16 cellular contexts compared by ENCODE assay signal in the genomic region with DNA sequence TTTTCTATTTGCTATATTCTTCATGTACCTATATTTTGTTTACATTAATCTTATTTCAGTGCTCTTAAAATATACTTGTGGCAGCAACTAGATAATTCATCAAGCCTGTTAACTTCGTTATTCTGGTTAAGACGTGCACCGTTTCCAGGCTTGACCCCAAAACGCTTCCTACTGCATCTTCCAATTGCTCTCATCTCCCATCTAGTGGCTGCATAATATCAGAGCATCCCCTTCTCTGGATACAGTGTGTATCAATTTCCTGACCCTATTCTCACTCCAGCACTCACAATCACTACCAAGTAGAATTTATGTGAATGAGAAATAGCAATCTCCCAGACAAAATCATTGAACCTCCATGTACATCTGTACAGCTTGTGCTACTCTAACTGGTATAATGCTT.
A peak's percentile ranks its signal among the peaks of the same experiment; 100 is the strongest.
DNase-seq lines count a peak whose midpoint lies in the region; ATAC-seq, FAIRE-seq and TF ChIP-seq lines count a peak whose summit lies in the region.
"Had no signal": no experiment of that assay in that cellular context is flagged by ENCODE, and none has a peak within 500 bp of the region (broad histone marks: within the 10 kb centered on the region; RNA-seq: fewer than 3 reads in every experiment).

No MANE protein-coding gene starts in this region.

- H3K4me3 Mint-ChIP-seq in activated CD8-positive, alpha-beta T cell treated with anti-CD3 and anti-CD28 coated beads for 36 hours, result no peak overlapping the region
- H3K4me3 Mint-ChIP-seq: dendritic cell treated with granulocyte-macrophage colony-stimulating factor and Interleukin-4, amounts not matched to agents 40 ng/mL and 50 ng/mL, for 4 days had no signal

- no peak for TF ChIP-seq RAD21 in HepG2 (CRISPR knock-in tag; IDR thresholded peaks at IDR 0.05)

- H4K20me1 ChIP-seq in HepG2 (ENCODE audit: insufficient read depth, low read length), result no peaks in the 10 kb centered on the region

- no peaks in the 10 kb centered on the region for H3K4me1 Mint-ChIP-seq in activated CD8-positive, alpha-beta T cell treated with anti-CD3 and anti-CD28 coated beads for 36 hours (ENCODE audit: low read depth)

- H3K27me3 ChIP-seq in HepG2 (ENCODE audit: control insufficient read depth in 1 of 2, insufficient read depth in 2 of 2, low read length in 2 of 2) (no peaks in the 10 kb centered on the region), right lobe of liver (no peaks in the 10 kb centered on the region), RWPE2 (ENCODE audit: insufficient read depth, poor library complexity, severe bottlenecking) (no peaks in the 10 kb centered on the region), cardiac muscle cell (no peaks in the 10 kb centered on the region)
- H3K27me3 ChIP-seq: SJSA1 had no signal

- H3K4me3 ChIP-seq in HepG2 (replicated peaks in 1 of 3; ENCODE audit: insufficient read depth in 1 of 3, low read depth in 2 of 3, low read length in 3 of 3) (no peak overlapping the region), right lobe of liver (no peak overlapping the region), RWPE2 (ENCODE audit: severe bottlenecking) (no peak overlapping the region), cardiac muscle cell (no peak overlapping the region)
- H3K4me3 ChIP-seq: prostate gland, SJSA1 had no signal

- no peaks in the 10 kb centered on the region for H3K36me3 Mint-ChIP-seq in activated CD8-positive, alpha-beta T cell treated with anti-CD3 and anti-CD28 coated beads for 36 hours (ENCODE audit: low read depth)

- POLR2A ChIA-PET in HepG2 (lab: Yijun Ruan, JAX), result no interaction called here
- POLR2A ChIA-PET in activated CD8-positive, alpha-beta T cell treated with anti-CD3 and anti-CD28 coated beads for 36 hours (lab: Charles Lee), result no interaction called here

- H2AFZ ChIP-seq in HepG2 (ENCODE audit: low read length), result no peak overlapping the region

- no peak for FAIRE-seq in HepG2 (lab: Jason Lieb, UNC)

- no TSS peak for BruUV-seq in HepG2 (replicated peaks; lab: Mats Ljungman, UMichigan)

- TF ChIP-seq CTCF in HepG2 (CRISPR knock-in tag; IDR thresholded peaks at IDR 0.05) (peak; percentile 7; the same call in 1 of the 2 replicates), right lobe of liver (IDR thresholded peaks at IDR 0.05) (peak in 1 of 4 donors; percentile 7), RWPE2 (IDR thresholded peaks at IDR 0.05; ENCODE audit: poor library complexity, severe bottlenecking) (peak; percentile 54), cardiac muscle cell (IDR thresholded peaks at IDR 0.05; ENCODE audit: low read depth, low read length) (peak; percentile 7)
- no peak for TF ChIP-seq CTCF in activated CD8-positive, alpha-beta T cell treated with anti-CD3 and anti-CD28 coated beads for 36 hours (IDR thresholded peaks at IDR 0.05)

- WGBS in HepG2 (ENCODE audit: low lambda C conversion rate), result 14% methylated on average over 4 of the region's 4 CpGs
- WGBS in right lobe of liver (ENCODE audit: insufficient coverage, low coverage, low lambda C conversion rate, missing lambda C conversion rate), result 16% methylated on average over 4 of the region's 4 CpGs

- H3K36me3 ChIP-seq in HepG2 (replicated peaks in 1 of 2; ENCODE audit: control insufficient read depth in 1 of 2, insufficient read depth in 2 of 2, low read length in 2 of 2), result no peaks in the 10 kb centered on the region
- H3K36me3 ChIP-seq in right lobe of liver, result no peaks in the 10 kb centered on the region
- no peaks in the 10 kb centered on the region for H3K36me3 ChIP-seq in RWPE2 (ENCODE audit: low read depth)
- H3K36me3 ChIP-seq in cardiac muscle cell, result no peaks in the 10 kb centered on the region
- H3K36me3 ChIP-seq: prostate gland, SJSA1 had no signal

- H3K4me1 ChIP-seq in HepG2 (ENCODE audit: insufficient read depth, low read length) (no peaks in the 10 kb centered on the region), right lobe of liver (no peaks in the 10 kb centered on the region), RWPE2 (ENCODE audit: insufficient read depth, poor library complexity, severe bottlenecking) (no peaks in the 10 kb centered on the region), cardiac muscle cell (ENCODE audit: low read depth) (no peaks in the 10 kb centered on the region)
- H3K4me1 ChIP-seq: prostate gland, SJSA1 had no signal

- in situ Hi-C loops in HepG2 (cut with HindIII; ENCODE audit: extremely low pct_ligation_motif_present, low pct_unique_long_range_greater_than_20kb), result no loop called here

- H3K27ac Mint-ChIP-seq in activated CD8-positive, alpha-beta T cell treated with anti-CD3 and anti-CD28 coated beads for 36 hours, result no peak overlapping the region
- H3K27ac Mint-ChIP-seq: dendritic cell treated with granulocyte-macrophage colony-stimulating factor and Interleukin-4, amounts not matched to agents 40 ng/mL and 50 ng/mL, for 4 days had no signal

- ATAC-seq in HepG2 (no peak), right lobe of liver (no peak), RWPE2 (ENCODE audit: low read depth) (peak; percentile 68), HG02571 (IDR thresholded peaks at IDR 0.05; ENCODE audit: unreplicated experiment) (no peak)
- ATAC-seq in activated CD8-positive, alpha-beta T cell treated with anti-CD3 and anti-CD28 coated beads for 36 hours, result no peak

- DNase-seq in HepG2 (ENCODE audit: low spot score) (no peak), right lobe of liver (no peak), RWPE2 (ENCODE audit: low spot score) (no peak), cardiac muscle cell (ENCODE audit: low read depth in 1 of 2, low spot score in 1 of 2) (peak; percentile 0 to 24), occipital lobe (lab: John Stamatoyannopoulos, UW) (no peak)
- DNase-seq in activated CD8-positive, alpha-beta T cell treated with anti-CD3 and anti-CD28 coated beads for 36 hours, result no peak
- DNase-seq in activated naive CD4-positive, alpha-beta T cell (lab: John Stamatoyannopoulos, UW), result no peak
- DNase-seq: activated gamma-delta T cell treated with Interleukin-2 at 50 U/mL for 16 hours, C1 segment of cervical spinal cord, HCEC 1CT, mesenchymal stem cell, NCI-H2227 treated with DMSO at 0.1 percent for 48 hours had no signal

- no peak overlapping the region for H3K9ac ChIP-seq in HepG2 (ENCODE audit: insufficient read depth, low read depth, low read length)

- H3K9me3 ChIP-seq in HepG2 (ENCODE audit: low read length), result no peaks in the 10 kb centered on the region
- H3K9me3 ChIP-seq in right lobe of liver, result no peaks in the 10 kb centered on the region
- no peaks in the 10 kb centered on the region for H3K9me3 ChIP-seq in RWPE2 (ENCODE audit: severe bottlenecking)
- H3K9me3 ChIP-seq in cardiac muscle cell (ENCODE audit: low read depth), result no peaks in the 10 kb centered on the region
- H3K9me3 ChIP-seq: prostate gland had no signal

- CTCF ChIA-PET in HepG2 (lab: Yijun Ruan, JAX; ENCODE audit: low intra/inter-chr PET ratio, low total read pairs), result no interaction called here
- CTCF ChIA-PET in activated CD8-positive, alpha-beta T cell treated with anti-CD3 and anti-CD28 coated beads for 36 hours (lab: Charles Lee), result no interaction called here

- no peaks in the 10 kb centered on the region for H3K9me3 Mint-ChIP-seq in activated CD8-positive, alpha-beta T cell treated with anti-CD3 and anti-CD28 coated beads for 36 hours

- H3K27ac ChIP-seq in HepG2 (ENCODE audit: extremely low read length, insufficient read depth, low read length) (no peak overlapping the region), right lobe of liver (no peak overlapping the region), RWPE2 (ENCODE audit: poor library complexity, severe bottlenecking) (no peak overlapping the region), cardiac muscle cell (no peak overlapping the region)
- H3K27ac ChIP-seq: prostate gland, SJSA1 had no signal

- H3K79me2 ChIP-seq in HepG2 (ENCODE audit: insufficient read depth, low read length), result no peaks in the 10 kb centered on the region

- peaks cover 2% of the 10 kb centered on the region for H3K27me3 Mint-ChIP-seq in activated CD8-positive, alpha-beta T cell treated with anti-CD3 and anti-CD28 coated beads for 36 hours
- H3K27me3 Mint-ChIP-seq: dendritic cell treated with granulocyte-macrophage colony-stimulating factor and Interleukin-4, amounts not matched to agents 40 ng/mL and 50 ng/mL, for 4 days had no signal

- intact Hi-C loops in HepG2 (cut with micrococcal nuclease; ENCODE audit: unreplicated experiment), result no loop called here
- intact Hi-C loops in right lobe of liver (cut with DNase I), result no loop called here
- intact Hi-C loops in activated CD8-positive, alpha-beta T cell treated with anti-CD3 and anti-CD28 coated beads for 36 hours (cut with micrococcal nuclease), result no loop called here

- H3K4me2 ChIP-seq in HepG2 (ENCODE audit: low read depth, low read length), result no peak overlapping the region

- no peak for TF ChIP-seq POLR2A in HepG2 (IDR thresholded peaks at IDR 0.05; ENCODE audit: insufficient read depth in 1 of 2, low read depth in 2 of 2, low read length in 2 of 2)
- no peak for TF ChIP-seq POLR2A in right lobe of liver (IDR thresholded peaks at IDR 0.05)

- no peak for TF ChIP-seq EP300 in HepG2 (IDR thresholded peaks at IDR 0.05; ENCODE audit: low read depth in 2 of 2, low read length in 2 of 2)
- TF ChIP-seq EP300 in HepG2 (CRISPR knock-in tag; IDR thresholded peaks at IDR 0.05; ENCODE audit: borderline replicate concordance), result no peak

TF ChIP-seq in HepG2, 621 proteins besides CTCF, POLR2A, EP300 and RAD21 (continues in another document):
- TF ChIP-seq, protein P1, sequence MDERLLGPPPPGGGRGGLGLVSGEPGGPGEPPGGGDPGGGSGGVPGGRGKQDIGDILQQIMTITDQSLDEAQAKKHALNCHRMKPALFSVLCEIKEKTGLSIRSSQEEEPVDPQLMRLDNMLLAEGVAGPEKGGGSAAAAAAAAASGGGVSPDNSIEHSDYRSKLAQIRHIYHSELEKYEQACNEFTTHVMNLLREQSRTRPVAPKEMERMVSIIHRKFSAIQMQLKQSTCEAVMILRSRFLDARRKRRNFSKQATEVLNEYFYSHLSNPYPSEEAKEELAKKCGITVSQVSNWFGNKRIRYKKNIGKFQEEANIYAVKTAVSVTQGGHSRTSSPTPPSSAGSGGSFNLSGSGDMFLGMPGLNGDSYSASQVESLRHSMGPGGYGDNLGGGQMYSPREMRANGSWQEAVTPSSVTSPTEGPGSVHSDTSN (CRISPR knock-in tag; IDR thresholded peaks at IDR 0.05), result no peak
- TF ChIP-seq ZNF770 (CRISPR knock-in tag; IDR thresholded peaks at IDR 0.05), result no peak
- no peak for TF ChIP-seq DNMT1 (CRISPR knock-in tag; IDR thresholded peaks at IDR 0.05)

Comparison
In these comparisons a context has a peak if more than half of its experiments do, and no peak if none do; other contexts are left out.
1. DNase-seq: peak in cardiac muscle cell (2 of 2); none in HepG2 (single experiment), right lobe of liver (0 of 3), RWPE2 (single experiment), activated CD8-positive, alpha-beta T cell treated with anti-CD3 and anti-CD28 coated beads for 36 hours (single experiment), occipital lobe (single experiment) and activated naive CD4-positive, alpha-beta T cell (0 of 4).